Comparison of ENCODE assay signal across 8 cellular contexts in genomic region chr1:89670168-89670567, GRCh38. TPM values are rescaled to one million over a fixed set of nuclear protein-coding genes. Genes with fewer than 3 reads are reported as not detected.
DNase-seq lines count a peak whose midpoint lies in the region; ATAC-seq and TF ChIP-seq lines count a peak whose summit lies in the region.

No MANE protein-coding gene starts in this region.

- peaks cover 70% of the 10 kb centered on the region for H3K36me3 Mint-ChIP-seq in activated T-helper 2 cell treated with anti-CD3 and anti-CD28 coated beads, Interferon-gamma antibody, Interleukin-2, Interleukin-4, amounts not matched to agents 10 μg/mL and 5 μg/mL and 100 μg/mL, durations not matched to agents 14 hours and 24 hours and 36 hours (ENCODE audit: low read depth)

- H3K4me3 ChIP-seq in left ventricle myocardium inferior (no peak overlapping the region), uterus (no peak overlapping the region)

- H3K4me3 Mint-ChIP-seq in activated T-helper 2 cell treated with anti-CD3 and anti-CD28 coated beads, Interferon-gamma antibody, Interleukin-2, Interleukin-4, amounts not matched to agents 10 μg/mL and 5 μg/mL and 100 μg/mL, durations not matched to agents 14 hours and 24 hours and 36 hours (ENCODE audit: low read depth) = peak overlapping the region; percentile 44

- H3K27me3 Mint-ChIP-seq in activated T-helper 2 cell treated with anti-CD3 and anti-CD28 coated beads, Interferon-gamma antibody, Interleukin-2, Interleukin-4, amounts not matched to agents 10 μg/mL and 5 μg/mL and 100 μg/mL, durations not matched to agents 14 hours and 24 hours and 36 hours (ENCODE audit: low read depth) = no peaks in the 10 kb centered on the region

- TF ChIP-seq POLR2A in uterus (IDR thresholded peaks at IDR 0.05) = no peak

- peak overlapping the region; percentile 83 for H3K27ac Mint-ChIP-seq in activated T-helper 2 cell treated with anti-CD3 and anti-CD28 coated beads, Interferon-gamma antibody, Interleukin-2, Interleukin-4, amounts not matched to agents 10 μg/mL and 5 μg/mL and 100 μg/mL, durations not matched to agents 14 hours and 24 hours and 36 hours

- H3K27ac ChIP-seq in left ventricle myocardium inferior (replicated peaks) = no peak overlapping the region
- no peak overlapping the region for H3K27ac ChIP-seq in uterus

- no peaks in the 10 kb centered on the region for H3K9me3 Mint-ChIP-seq in activated T-helper 2 cell treated with anti-CD3 and anti-CD28 coated beads, Interferon-gamma antibody, Interleukin-2, Interleukin-4, amounts not matched to agents 10 μg/mL and 5 μg/mL and 100 μg/mL, durations not matched to agents 14 hours and 24 hours and 36 hours

- H3K4me1 ChIP-seq in left ventricle myocardium inferior (peaks cover 76% of the 10 kb centered on the region), uterus (no peaks in the 10 kb centered on the region)

- intact Hi-C loops in Right ventricle myocardium superior (cut with DNase I) (no loop called here), left ventricle myocardium inferior (cut with micrococcal nuclease) (no loop called here), uterus (cut with DNase I; ENCODE audit: low total_unique reads) (no loop called here), head of caudate nucleus (cut with DNase I) (no loop called here)
- intact Hi-C loops in activated T-helper 2 cell treated with anti-CD3 and anti-CD28 coated beads, Interferon-gamma antibody, Interleukin-2, Interleukin-4, amounts not matched to agents 10 μg/mL and 5 μg/mL and 100 μg/mL, durations not matched to agents 14 hours and 24 hours and 36 hours (cut with micrococcal nuclease) = loop anchor here (1.0 to 5.0 kb wide), 3 partner anchors 11 to 33 kb away; no protein-coding TSS in a partner anchor

- H3K4me1 Mint-ChIP-seq in activated T-helper 2 cell treated with anti-CD3 and anti-CD28 coated beads, Interferon-gamma antibody, Interleukin-2, Interleukin-4, amounts not matched to agents 10 μg/mL and 5 μg/mL and 100 μg/mL, durations not matched to agents 14 hours and 24 hours and 36 hours (ENCODE audit: low read depth) = peaks cover 85% of the 10 kb centered on the region

- ATAC-seq in Right ventricle myocardium superior (ENCODE audit: poor library complexity) (peak; percentile 75), HG03103 (IDR thresholded peaks at IDR 0.05; ENCODE audit: low read depth, unreplicated experiment) (peak; percentile 99), left lobe of liver (no peak)

- H3K9me3 ChIP-seq in left ventricle myocardium inferior (replicated peaks) (no peaks in the 10 kb centered on the region), uterus (no peaks in the 10 kb centered on the region)

- DNase-seq in Right ventricle myocardium superior (no peak), left ventricle myocardium inferior (no peak), left lobe of liver (ENCODE audit: low spot score) (no peak), uterus (no peak), head of caudate nucleus (no peak), ecto neural progenitor cell (ENCODE audit: low spot score) (no peak)
- DNase-seq in activated T-helper 2 cell treated with anti-CD3 and anti-CD28 coated beads, Interferon-gamma antibody, Interleukin-2, Interleukin-4, amounts not matched to agents 10 μg/mL and 5 μg/mL and 100 μg/mL, durations not matched to agents 14 hours and 24 hours and 36 hours (ENCODE audit: low spot score) = no peak

- H3K27me3 ChIP-seq in left ventricle myocardium inferior (ENCODE audit: low read depth) = no peaks in the 10 kb centered on the region
- H3K27me3 ChIP-seq in uterus = no peaks in the 10 kb centered on the region

- H3K36me3 ChIP-seq in left ventricle myocardium inferior (no peaks in the 10 kb centered on the region), uterus (no peaks in the 10 kb centered on the region)

- TF ChIP-seq CTCF in left ventricle myocardium inferior (IDR thresholded peaks at IDR 0.05; ENCODE audit: borderline replicate concordance) = no peak
- no peak for TF ChIP-seq CTCF in uterus (IDR thresholded peaks at IDR 0.05)

RNA-seq across cellular contexts. Expression of gene LRRC8C, which starts 37.2 kb away (rescaled TPM):
- total RNA-seq in Right ventricle myocardium superior (5.9 TPM), left ventricle myocardium inferior (6.2 TPM), left lobe of liver (0.73 TPM), uterus (10 to 100 TPM; 10.9 to 23.8 (median 19.8) TPM)
- total RNA-seq in activated T-helper 2 cell treated with anti-CD3 and anti-CD28 coated beads, Interferon-gamma antibody, Interleukin-2, Interleukin-4, amounts not matched to agents 10 μg/mL and 5 μg/mL and 100 μg/mL, durations not matched to agents 14 hours and 24 hours and 36 hours = 56.1 and 56.5 TPM in 2 replicates
